23 cellular contexts compared by ENCODE assay signal in the genomic region with DNA sequence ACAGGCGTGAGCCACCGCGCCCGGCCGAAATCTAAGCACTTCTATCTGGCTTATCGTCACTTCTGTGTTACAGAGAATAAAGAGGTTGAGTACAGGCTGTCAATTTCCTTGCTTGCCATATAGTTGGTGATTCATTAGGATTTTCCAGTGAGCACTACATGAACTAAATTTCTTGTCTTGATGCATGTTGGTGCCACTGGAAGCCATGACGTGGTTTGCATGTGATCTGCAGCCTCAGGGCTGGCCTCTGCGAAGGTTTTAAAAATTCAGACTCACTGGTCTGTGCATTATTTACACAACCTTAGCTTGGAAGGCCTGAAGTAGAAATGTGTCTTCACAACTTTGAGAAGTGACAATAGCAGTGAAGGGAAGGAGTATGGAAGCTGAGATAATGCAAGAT.
DNase-seq lines count a peak whose midpoint lies in the region; ATAC-seq and TF ChIP-seq lines count a peak whose summit lies in the region.
"Had no signal": no experiment of that assay in that cellular context is flagged by ENCODE, and none has a peak within 500 bp of the region (broad histone marks: within the 10 kb centered on the region; RNA-seq: fewer than 3 reads in every experiment).

No MANE protein-coding gene starts in this region.

- peak; percentile 40 for DNase-seq in mammary epithelial cell
- no peak for DNase-seq in MCF 10A (ENCODE audit: unreplicated experiment)
- DNase-seq in SJCRH30, result no peak
- no peak for DNase-seq in epithelial cell of prostate (ENCODE audit: low read depth, low spot score)
- DNase-seq in dorsolateral prefrontal cortex, result no peak
- DNase-seq: ACHN; activated CD4-positive, alpha-beta T cell treated with anti-CD3 and anti-CD28 coated beads for 1 hour; DMS 273 treated with DMSO at 0.1 percent for 48 hours; endodermal cell; left colon; MG63; naive thymus-derived CD4-positive, alpha-beta T cell; NCI-H1417; NCI-H510A; ovary; upper lobe of right lung had no signal

- no peaks in the 10 kb centered on the region for H3K79me2 ChIP-seq in mammary epithelial cell (ENCODE audit: insufficient read depth, low read length)

- H3K4me3 ChIP-seq in mammary epithelial cell (replicated peaks in 1 of 3; ENCODE audit: insufficient read depth in 1 of 3, low read depth in 2 of 3, low read length in 3 of 3) (no peak overlapping the region), SJCRH30 (no peak overlapping the region), dorsolateral prefrontal cortex (no peak overlapping the region)
- H3K4me3 ChIP-seq: MG63, ovary, upper lobe of right lung had no signal

- peaks cover 5% of the 10 kb centered on the region for H3K4me1 Mint-ChIP-seq in MCF 10A (ENCODE audit: insufficient read depth, unreplicated experiment)
- H3K4me1 Mint-ChIP-seq: endodermal cell had no signal

- H3K4me2 ChIP-seq in mammary epithelial cell (ENCODE audit: insufficient read depth, low read depth, low read length), result no peak overlapping the region

- peak overlapping the region; percentile 28 for H2AFZ ChIP-seq in mammary epithelial cell (ENCODE audit: low read depth, low read length)

- H3K9ac ChIP-seq in mammary epithelial cell (ENCODE audit: insufficient read depth, low read length), result no peak overlapping the region

- H3K9me3 ChIP-seq in mammary epithelial cell (replicated peaks; ENCODE audit: insufficient read depth, low read length) (no peaks in the 10 kb centered on the region), SJCRH30 (replicated peaks) (no peaks in the 10 kb centered on the region)
- H3K9me3 ChIP-seq: MG63, ovary, upper lobe of right lung had no signal

- dilution Hi-C loops in mammary epithelial cell (cut with HindIII; ENCODE audit: low sequenced_read_pairs), result no loop called here

- peak overlapping the region; percentile 20 for H3K27ac ChIP-seq in mammary epithelial cell (ENCODE audit: insufficient read depth, low read depth, low read length)
- peak overlapping the region; percentile 87 for H3K27ac ChIP-seq in SJCRH30
- peak overlapping the region; percentile 98 for H3K27ac ChIP-seq in epithelial cell of prostate
- no peak overlapping the region for H3K27ac ChIP-seq in dorsolateral prefrontal cortex
- H3K27ac ChIP-seq: C4-2B, ovary, upper lobe of right lung had no signal

- BruUV-seq in mammary epithelial cell (replicated peaks; lab: Mats Ljungman, UMichigan), result no TSS peak
- BruUV-seq in MCF 10A (replicated peaks; lab: Mats Ljungman, UMichigan), result no TSS peak

- no peaks in the 10 kb centered on the region for H4K20me1 ChIP-seq in mammary epithelial cell (ENCODE audit: insufficient read depth, low read length)

- no peak for ATAC-seq in HG03196 (IDR thresholded peaks at IDR 0.05; ENCODE audit: unreplicated experiment)
- ATAC-seq in GM21423 (IDR thresholded peaks at IDR 0.05; ENCODE audit: unreplicated experiment), result no peak
- no peak for ATAC-seq in GM19035 (IDR thresholded peaks at IDR 0.05; ENCODE audit: unreplicated experiment)
- ATAC-seq: left colon; naive thymus-derived CD4-positive, alpha-beta T cell; upper lobe of right lung had no signal

- POLR2A ChIA-PET in MCF 10A (lab: Yijun Ruan, JAX), result interaction anchor here (0.6 to 2.4 kb wide), 2 partner anchors 73 to 86 kb away, joined by 3 to 17 read pairs; partner anchors contain the start of gene NFKBIZ

- H3K27ac Mint-ChIP-seq in MCF 10A (ENCODE audit: low read depth, unreplicated experiment), result no peak overlapping the region
- H3K27ac Mint-ChIP-seq: activated T-helper 1 cell treated with anti-CD3 and anti-CD28 coated beads, Interleukin-12 subunit alpha, Interleukin-12 subunit beta, Interleukin-2, Interleukin-4 antibody, amounts not matched to agents 30 ng/mL and 10 ng/mL and 1 ng/mL, durations not matched to agents 14 hours and 24 hours and 36 hours; brain; IgD-negative memory B cell had no signal

- peaks cover 12% of the 10 kb centered on the region for H3K4me1 ChIP-seq in mammary epithelial cell (ENCODE audit: insufficient read depth, low read length)
- peaks cover 59% of the 10 kb centered on the region for H3K4me1 ChIP-seq in SJCRH30

- in situ Hi-C loops in mammary epithelial cell (cut with MboI; ENCODE audit: low sequenced_read_pairs in 2 of 2), result no loop called here

- CTCF ChIA-PET in mammary epithelial cell (lab: Charles Lee; ENCODE audit: low non-redundant PET), result interaction anchor here (0.7 kb wide), 1 partner anchor 348 kb away, joined by 3 read pairs; no protein-coding TSS in a partner anchor
- CTCF ChIA-PET in MCF 10A (lab: Yijun Ruan, JAX), result interaction anchor here (0.6 to 2.6 kb wide), 4 partner anchors 64 to 293 kb away, joined by 3 to 6 read pairs (median 3); no protein-coding TSS in a partner anchor

- H3K9me3 Mint-ChIP-seq in MCF 10A (ENCODE audit: unreplicated experiment), result no peaks in the 10 kb centered on the region
- H3K9me3 Mint-ChIP-seq: IgD-negative memory B cell had no signal

- TF ChIP-seq CTCF in mammary epithelial cell (conservative IDR thresholded peaks at IDR 0.05 in 1 of 2, IDR thresholded peaks at IDR 0.05 in 1 of 2; ENCODE audit: extremely low read depth in 1 of 2, insufficient read depth in 1 of 2, low read depth in 1 of 2, low read length in 2 of 2) (no peak), MCF 10A (IDR thresholded peaks at IDR 0.05; ENCODE audit: unreplicated experiment) (no peak), dorsolateral prefrontal cortex (IDR thresholded peaks at IDR 0.05 in 54 of 56, conservative IDR thresholded peaks at IDR 0.05 in 2 of 56; ENCODE audit: low read depth in 1 of 56, partially characterized antibody in 56 of 56) (no peak)

- H3K36me3 ChIP-seq in mammary epithelial cell (ENCODE audit: insufficient read depth, low read length) (no peaks in the 10 kb centered on the region), SJCRH30 (no peaks in the 10 kb centered on the region)
- H3K36me3 ChIP-seq: MG63, ovary, upper lobe of right lung had no signal

- H3K27me3 ChIP-seq in mammary epithelial cell (ENCODE audit: insufficient read depth, low read length) (no peaks in the 10 kb centered on the region), SJCRH30 (no peaks in the 10 kb centered on the region), dorsolateral prefrontal cortex (no peaks in the 10 kb centered on the region)
- H3K27me3 ChIP-seq: MG63, ovary, upper lobe of right lung had no signal

- intact Hi-C loops in mammary epithelial cell (cut with micrococcal nuclease), result loop anchor here (5.0 kb wide), 1 partner anchor 73 kb away; no protein-coding TSS in a partner anchor
- intact Hi-C loops in MCF 10A (cut with micrococcal nuclease), result no loop called here
- intact Hi-C loops in dorsolateral prefrontal cortex (cut with DNase I), result no loop called here

- H3K27me3 Mint-ChIP-seq in MCF 10A (ENCODE audit: insufficient read depth, unreplicated experiment), result no peaks in the 10 kb centered on the region
- H3K27me3 Mint-ChIP-seq: brain, IgD-negative memory B cell had no signal

- H3K4me3 Mint-ChIP-seq in MCF 10A (ENCODE audit: unreplicated experiment), result no peak overlapping the region
- H3K4me3 Mint-ChIP-seq: activated T-helper 1 cell treated with anti-CD3 and anti-CD28 coated beads, Interleukin-12 subunit alpha, Interleukin-12 subunit beta, Interleukin-2, Interleukin-4 antibody, amounts not matched to agents 30 ng/mL and 10 ng/mL and 1 ng/mL, durations not matched to agents 14 hours and 24 hours and 36 hours; brain; endodermal cell had no signal

- H3K36me3 Mint-ChIP-seq in MCF 10A (ENCODE audit: insufficient read depth, unreplicated experiment), result no peaks in the 10 kb centered on the region
- H3K36me3 Mint-ChIP-seq: brain, IgD-negative memory B cell had no signal

- WGBS in mammary epithelial cell (ENCODE audit: low coverage, missing lambda C conversion rate), result 100% methylated on average over 8 of the region's 8 CpGs

Comparison
In these comparisons a context has a peak if more than half of its experiments do, and no peak if none do; other contexts are left out.
1. H3K27ac ChIP-seq: peak in mammary epithelial cell (single experiment), SJCRH30 (single experiment) and epithelial cell of prostate (single experiment); none in dorsolateral prefrontal cortex (0 of 59).